ENCODE assay signal across 8 cellular contexts in the genomic region with DNA sequence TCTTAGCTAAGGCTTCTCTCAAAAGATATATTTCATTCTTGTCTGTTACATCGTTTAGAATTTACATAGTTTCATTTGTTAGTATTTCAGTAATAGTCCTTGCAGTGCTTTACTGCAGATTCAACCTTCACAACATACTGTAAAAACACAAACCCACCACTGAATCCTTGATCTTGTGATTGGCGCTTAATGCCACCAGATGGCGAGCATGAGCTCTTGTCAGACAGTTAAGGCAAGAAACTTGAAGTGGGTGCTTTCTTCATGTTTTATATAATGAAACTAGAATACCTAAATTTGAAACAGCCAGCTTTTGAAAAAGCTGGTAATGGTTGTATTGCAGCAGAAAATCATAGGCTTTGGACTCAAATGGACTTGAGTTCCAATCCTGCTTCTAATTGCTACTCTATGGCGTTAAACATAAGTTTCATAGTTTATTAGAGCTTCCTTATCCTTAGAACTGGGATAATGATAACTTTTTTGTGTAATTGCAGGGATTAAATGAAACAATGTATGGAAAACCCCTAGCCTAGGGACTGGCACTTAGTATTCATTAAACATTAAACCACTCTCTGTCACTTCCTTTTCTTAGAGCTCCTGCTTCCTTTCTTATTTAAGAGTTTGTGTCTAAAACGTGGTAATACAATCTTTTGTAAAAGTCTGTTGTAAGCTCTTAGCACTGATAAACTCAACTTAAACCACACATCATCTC.
DNase-seq lines count a peak whose midpoint lies in the region; ATAC-seq and TF ChIP-seq lines count a peak whose summit lies in the region.

No MANE protein-coding gene starts in this region.

- H3K27me3 ChIP-seq in cardiac muscle cell (no peaks in the 10 kb centered on the region), dorsolateral prefrontal cortex (no peaks in the 10 kb centered on the region)

- H3K9me3 Mint-ChIP-seq in activated CD4-positive, alpha-beta T cell treated with anti-CD3 and anti-CD28 coated beads, Interleukin-2, amount 10 ng/mL, durations not matched to agents 24 days and 14 days: no peaks in the 10 kb centered on the region
- no peaks in the 10 kb centered on the region for H3K9me3 Mint-ChIP-seq in stimulated activated naive CD8-positive, alpha-beta T cell treated with anti-CD3 and anti-CD28 coated beads, Interleukin-15, Interleukin-2, amounts not matched to agents 100 ng/mL and 50 ng/mL, for 24 hours

- peak overlapping the region; percentile 34 for H3K4me3 Mint-ChIP-seq in activated CD4-positive, alpha-beta T cell treated with anti-CD3 and anti-CD28 coated beads, Interleukin-2, amount 10 ng/mL, durations not matched to agents 24 days and 14 days
- no peak overlapping the region for H3K4me3 Mint-ChIP-seq in stimulated activated naive CD8-positive, alpha-beta T cell treated with anti-CD3 and anti-CD28 coated beads, Interleukin-15, Interleukin-2, amounts not matched to agents 100 ng/mL and 50 ng/mL, for 24 hours

- H3K27ac Mint-ChIP-seq in activated CD4-positive, alpha-beta T cell treated with anti-CD3 and anti-CD28 coated beads, Interleukin-2, amount 10 ng/mL, durations not matched to agents 24 days and 14 days: peak overlapping the region; percentile 83
- peak overlapping the region; percentile 57 for H3K27ac Mint-ChIP-seq in stimulated activated naive CD8-positive, alpha-beta T cell treated with anti-CD3 and anti-CD28 coated beads, Interleukin-15, Interleukin-2, amounts not matched to agents 100 ng/mL and 50 ng/mL, for 24 hours

- peaks cover 11% of the 10 kb centered on the region for H3K36me3 ChIP-seq in cardiac muscle cell
- H3K36me3 ChIP-seq in mucosa of descending colon (ENCODE audit: low read depth): no peaks in the 10 kb centered on the region

- H3K9me3 ChIP-seq in cardiac muscle cell (ENCODE audit: low read depth) (no peaks in the 10 kb centered on the region), mucosa of descending colon (no peaks in the 10 kb centered on the region)

- peaks cover 17% of the 10 kb centered on the region for H3K36me3 Mint-ChIP-seq in activated CD4-positive, alpha-beta T cell treated with anti-CD3 and anti-CD28 coated beads, Interleukin-2, amount 10 ng/mL, durations not matched to agents 24 days and 14 days (ENCODE audit: low read depth)
- peaks cover 35% of the 10 kb centered on the region for H3K36me3 Mint-ChIP-seq in stimulated activated naive CD8-positive, alpha-beta T cell treated with anti-CD3 and anti-CD28 coated beads, Interleukin-15, Interleukin-2, amounts not matched to agents 100 ng/mL and 50 ng/mL, for 24 hours (ENCODE audit: low read depth)

- H3K27me3 Mint-ChIP-seq in activated CD4-positive, alpha-beta T cell treated with anti-CD3 and anti-CD28 coated beads, Interleukin-2, amount 10 ng/mL, durations not matched to agents 24 days and 14 days: no peaks in the 10 kb centered on the region
- H3K27me3 Mint-ChIP-seq in stimulated activated naive CD8-positive, alpha-beta T cell treated with anti-CD3 and anti-CD28 coated beads, Interleukin-15, Interleukin-2, amounts not matched to agents 100 ng/mL and 50 ng/mL, for 24 hours: no peaks in the 10 kb centered on the region

- H3K4me1 ChIP-seq in cardiac muscle cell (ENCODE audit: low read depth) (peaks cover 14% of the 10 kb centered on the region), mucosa of descending colon (ENCODE audit: low read depth) (no peaks in the 10 kb centered on the region)

- TF ChIP-seq CTCF in cardiac muscle cell (IDR thresholded peaks at IDR 0.05; ENCODE audit: low read depth, low read length) (peak; percentile 66), dorsolateral prefrontal cortex (IDR thresholded peaks at IDR 0.05 in 54 of 56, conservative IDR thresholded peaks at IDR 0.05 in 2 of 56; ENCODE audit: low read depth in 1 of 56, partially characterized antibody in 56 of 56) (peak; percentile 29 to 86 (median 74)), mucosa of descending colon (IDR thresholded peaks at IDR 0.05) (peak; percentile 24)

- ATAC-seq in Right ventricle myocardium superior (ENCODE audit: poor library complexity): no peak
- ATAC-seq in HG02763 (IDR thresholded peaks at IDR 0.05; ENCODE audit: unreplicated experiment): peak; percentile 57
- ATAC-seq in mucosa of descending colon: peak; percentile 72

- no peak overlapping the region for H3K4me3 ChIP-seq in cardiac muscle cell
- H3K4me3 ChIP-seq in dorsolateral prefrontal cortex: no peak overlapping the region
- no peak overlapping the region for H3K4me3 ChIP-seq in mucosa of descending colon

- H3K27ac ChIP-seq in cardiac muscle cell: no peak overlapping the region
- H3K27ac ChIP-seq in dorsolateral prefrontal cortex: peak overlapping the region in 1 of 59 donors; percentile 6

- peaks cover 30% of the 10 kb centered on the region for H3K4me1 Mint-ChIP-seq in activated CD4-positive, alpha-beta T cell treated with anti-CD3 and anti-CD28 coated beads, Interleukin-2, amount 10 ng/mL, durations not matched to agents 24 days and 14 days
- H3K4me1 Mint-ChIP-seq in stimulated activated naive CD8-positive, alpha-beta T cell treated with anti-CD3 and anti-CD28 coated beads, Interleukin-15, Interleukin-2, amounts not matched to agents 100 ng/mL and 50 ng/mL, for 24 hours (ENCODE audit: low read depth): peaks cover 49% of the 10 kb centered on the region

- peak; percentile 67 to 71 for DNase-seq in cardiac muscle cell (ENCODE audit: low read depth in 1 of 2, low spot score in 1 of 2)
- DNase-seq in Right ventricle myocardium superior: no peak
- peak; percentile 36 for DNase-seq in NCI-H2196 (lab: John Stamatoyannopoulos, UW; ENCODE audit: unreplicated experiment)
- DNase-seq in activated CD4-positive, alpha-beta T cell treated with anti-CD3 and anti-CD28 coated beads, Interleukin-2, amount 10 ng/mL, durations not matched to agents 24 days and 14 days: peak; percentile 83
- DNase-seq in dorsolateral prefrontal cortex: peak in 7 of 10 donors; percentile 40 to 71 (median 46)
- DNase-seq in mucosa of descending colon: peak in 1 of 3 donors; percentile 46

- intact Hi-C loops in Right ventricle myocardium superior (cut with DNase I) (no loop called here), dorsolateral prefrontal cortex (cut with DNase I) (loop anchor here in 1 of 2 donors (5.0 kb wide), 1 partner anchor 72 kb away; no protein-coding TSS in a partner anchor), mucosa of descending colon (cut with DNase I, micrococcal nuclease) (no loop called here)
- intact Hi-C loops in activated CD4-positive, alpha-beta T cell treated with anti-CD3 and anti-CD28 coated beads, Interleukin-2, amount 10 ng/mL, durations not matched to agents 24 days and 14 days (cut with micrococcal nuclease): loop anchor here (1.0 kb wide), 1 partner anchor 73 kb away; no protein-coding TSS in a partner anchor
